Comparison of ENCODE assay signal across 2 cellular contexts in the genomic region with DNA sequence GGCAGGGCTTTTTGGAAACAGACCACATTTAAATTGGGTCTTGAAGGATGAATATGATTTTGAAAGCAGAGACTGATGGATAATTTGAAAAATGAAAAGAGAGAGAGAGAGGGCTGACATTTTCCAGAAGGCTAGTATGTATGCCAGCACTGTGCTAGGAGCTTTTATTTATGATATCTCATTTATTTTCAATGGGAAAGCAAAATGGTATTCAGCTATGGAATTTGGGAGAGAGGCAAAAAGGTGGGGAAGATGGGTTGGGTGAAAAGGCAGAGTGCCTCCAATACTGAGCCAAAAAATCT.
TF ChIP-seq lines count a peak whose summit lies in the region.

No MANE protein-coding gene starts in this region.

TF ChIP-seq in GM23338, 12 proteins besides CTCF, POLR2A, EP300 and RAD21 (continued from another document):
- TF ChIP-seq, protein P1, sequence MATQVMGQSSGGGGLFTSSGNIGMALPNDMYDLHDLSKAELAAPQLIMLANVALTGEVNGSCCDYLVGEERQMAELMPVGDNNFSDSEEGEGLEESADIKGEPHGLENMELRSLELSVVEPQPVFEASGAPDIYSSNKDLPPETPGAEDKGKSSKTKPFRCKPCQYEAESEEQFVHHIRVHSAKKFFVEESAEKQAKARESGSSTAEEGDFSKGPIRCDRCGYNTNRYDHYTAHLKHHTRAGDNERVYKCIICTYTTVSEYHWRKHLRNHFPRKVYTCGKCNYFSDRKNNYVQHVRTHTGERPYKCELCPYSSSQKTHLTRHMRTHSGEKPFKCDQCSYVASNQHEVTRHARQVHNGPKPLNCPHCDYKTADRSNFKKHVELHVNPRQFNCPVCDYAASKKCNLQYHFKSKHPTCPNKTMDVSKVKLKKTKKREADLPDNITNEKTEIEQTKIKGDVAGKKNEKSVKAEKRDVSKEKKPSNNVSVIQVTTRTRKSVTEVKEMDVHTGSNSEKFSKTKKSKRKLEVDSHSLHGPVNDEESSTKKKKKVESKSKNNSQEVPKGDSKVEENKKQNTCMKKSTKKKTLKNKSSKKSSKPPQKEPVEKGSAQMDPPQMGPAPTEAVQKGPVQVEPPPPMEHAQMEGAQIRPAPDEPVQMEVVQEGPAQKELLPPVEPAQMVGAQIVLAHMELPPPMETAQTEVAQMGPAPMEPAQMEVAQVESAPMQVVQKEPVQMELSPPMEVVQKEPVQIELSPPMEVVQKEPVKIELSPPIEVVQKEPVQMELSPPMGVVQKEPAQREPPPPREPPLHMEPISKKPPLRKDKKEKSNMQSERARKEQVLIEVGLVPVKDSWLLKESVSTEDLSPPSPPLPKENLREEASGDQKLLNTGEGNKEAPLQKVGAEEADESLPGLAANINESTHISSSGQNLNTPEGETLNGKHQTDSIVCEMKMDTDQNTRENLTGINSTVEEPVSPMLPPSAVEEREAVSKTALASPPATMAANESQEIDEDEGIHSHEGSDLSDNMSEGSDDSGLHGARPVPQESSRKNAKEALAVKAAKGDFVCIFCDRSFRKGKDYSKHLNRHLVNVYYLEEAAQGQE (IDR thresholded peaks at IDR 0.05; ENCODE audit: unreplicated experiment) = no peak

TF ChIP-seq in SK-N-SH, 30 proteins besides CTCF, POLR2A, EP300 and RAD21 (continued from another document):
- TF ChIP-seq, protein P1 (IDR thresholded peaks at IDR 0.05; ENCODE audit: low read depth, low read length) = no peak
- TF ChIP-seq, protein P2, sequence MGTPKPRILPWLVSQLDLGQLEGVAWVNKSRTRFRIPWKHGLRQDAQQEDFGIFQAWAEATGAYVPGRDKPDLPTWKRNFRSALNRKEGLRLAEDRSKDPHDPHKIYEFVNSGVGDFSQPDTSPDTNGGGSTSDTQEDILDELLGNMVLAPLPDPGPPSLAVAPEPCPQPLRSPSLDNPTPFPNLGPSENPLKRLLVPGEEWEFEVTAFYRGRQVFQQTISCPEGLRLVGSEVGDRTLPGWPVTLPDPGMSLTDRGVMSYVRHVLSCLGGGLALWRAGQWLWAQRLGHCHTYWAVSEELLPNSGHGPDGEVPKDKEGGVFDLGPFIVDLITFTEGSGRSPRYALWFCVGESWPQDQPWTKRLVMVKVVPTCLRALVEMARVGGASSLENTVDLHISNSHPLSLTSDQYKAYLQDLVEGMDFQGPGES (IDR thresholded peaks at IDR 0.05; ENCODE audit: low read depth, low read length) = no peak
- TF ChIP-seq SIN3A (IDR thresholded peaks at IDR 0.05; ENCODE audit: borderline replicate concordance, low read depth, low read length) = no peak
- no peak for TF ChIP-seq MXI1 (IDR thresholded peaks at IDR 0.05; ENCODE audit: low read depth, low read length)
- TF ChIP-seq, protein P3, sequence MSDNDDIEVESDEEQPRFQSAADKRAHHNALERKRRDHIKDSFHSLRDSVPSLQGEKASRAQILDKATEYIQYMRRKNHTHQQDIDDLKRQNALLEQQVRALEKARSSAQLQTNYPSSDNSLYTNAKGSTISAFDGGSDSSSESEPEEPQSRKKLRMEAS (IDR thresholded peaks at IDR 0.05; ENCODE audit: low read depth) = no peak
- TF ChIP-seq FOXJ3 (CRISPR knock-in tag; IDR thresholded peaks at IDR 0.05) = peak; percentile 68; the same call in 1 of the 2 replicates
